15 cellular contexts compared by ENCODE assay signal in genomic region chr13:52009985-52010384, GRCh38. TPM values are rescaled to one million over a fixed set of nuclear protein-coding genes. Genes with fewer than 3 reads are reported as not detected.
A peak's percentile ranks its signal among the peaks of the same experiment; 100 is the strongest.
DNase-seq lines count a peak whose midpoint lies in the region; ATAC-seq and TF ChIP-seq lines count a peak whose summit lies in the region.
"Had no signal": no experiment of that assay in that cellular context is flagged by ENCODE, and none has a peak within 500 bp of the region (broad histone marks: within the 10 kb centered on the region; RNA-seq: fewer than 3 reads in every experiment).

No MANE protein-coding gene starts in this region.

- intact Hi-C loops in CD4-positive, alpha-beta memory T cell (cut with micrococcal nuclease): loop anchor here (5.0 kb wide), 3 partner anchors 68 to 188 kb away; no protein-coding TSS in a partner anchor
- intact Hi-C loops in natural killer cell (cut with micrococcal nuclease): loop anchor here (5.0 kb wide), 1 partner anchor 428 kb away; the partner anchor contains the start of gene WDFY2

- POLR2A ChIA-PET in CD4-positive, alpha-beta memory T cell (lab: Charles Lee; ENCODE audit: partially characterized antibody): no interaction called here

- H3K9me3 Mint-ChIP-seq in CD4-positive, alpha-beta memory T cell: no peaks in the 10 kb centered on the region
- no peaks in the 10 kb centered on the region for H3K9me3 Mint-ChIP-seq in central memory CD8-positive, alpha-beta T cell
- no peaks in the 10 kb centered on the region for H3K9me3 Mint-ChIP-seq in natural killer cell

- CTCF ChIA-PET in CD4-positive, alpha-beta memory T cell (lab: Charles Lee; ENCODE audit: partially characterized antibody): interaction anchor here (1.2 to 1.5 kb wide), 2 partner anchors 114 to 441 kb away, joined by 3 read pairs; no protein-coding TSS in a partner anchor

- DNase-seq in CD4-positive, alpha-beta memory T cell: no peak
- DNase-seq in central memory CD8-positive, alpha-beta T cell (ENCODE audit: low spot score in 2 of 2): no peak
- no peak for DNase-seq in natural killer cell
- no peak for DNase-seq in hypothalamus (lab: John Stamatoyannopoulos, UW)
- no peak for DNase-seq in DMS79 (lab: John Stamatoyannopoulos, UW)
- no peak for DNase-seq in stimulated activated naive CD4-positive, alpha-beta T cell (lab: John Stamatoyannopoulos, UW)
- DNase-seq: cortex of kidney, DMS153, NCI-H187, NCI-H524, spleen, thyroid gland had no signal

- peaks cover 4 to 24% of the 10 kb centered on the region in 2 donors for H3K27me3 Mint-ChIP-seq in CD4-positive, alpha-beta memory T cell
- peaks cover 32% of the 10 kb centered on the region for H3K27me3 Mint-ChIP-seq in central memory CD8-positive, alpha-beta T cell
- peaks cover 34 to 43% of the 10 kb centered on the region in 2 donors for H3K27me3 Mint-ChIP-seq in natural killer cell (ENCODE audit: low read depth in 2 of 2)

- peaks cover 20% of the 10 kb centered on the region for H3K4me1 ChIP-seq in CD4-positive, alpha-beta memory T cell (ENCODE audit: insufficient read depth, low read length)
- no peaks in the 10 kb centered on the region; the same call in 1 of the 2 replicates for H3K4me1 ChIP-seq in HUES6 (ENCODE audit: control insufficient read depth, insufficient read depth, low read length)

- no peak for ATAC-seq in central memory CD8-positive, alpha-beta T cell (replicated peaks; ENCODE audit: extremely low read depth, poor library complexity, severe bottlenecking)
- no peak for ATAC-seq in natural killer cell
- no peak for ATAC-seq in HG03039 (IDR thresholded peaks at IDR 0.05; ENCODE audit: unreplicated experiment)

- H3K27me3 ChIP-seq in CD4-positive, alpha-beta memory T cell (ENCODE audit: insufficient read depth, low read length): peaks cover 8% of the 10 kb centered on the region
- H3K27me3 ChIP-seq in HUES6 (ENCODE audit: control insufficient read depth, insufficient read depth, low read length): peaks cover 28% of the 10 kb centered on the region
- H3K27me3 ChIP-seq: thyroid gland had no signal

- H3K27ac Mint-ChIP-seq in CD4-positive, alpha-beta memory T cell: no peak overlapping the region
- H3K27ac Mint-ChIP-seq in central memory CD8-positive, alpha-beta T cell (ENCODE audit: low read depth): no peak overlapping the region
- no peak overlapping the region for H3K27ac Mint-ChIP-seq in natural killer cell

- peaks cover 7 to 27% (median 16%) of the 10 kb centered on the region in 4 donors for H3K4me1 Mint-ChIP-seq in CD4-positive, alpha-beta memory T cell
- peaks cover 26% of the 10 kb centered on the region for H3K4me1 Mint-ChIP-seq in central memory CD8-positive, alpha-beta T cell
- H3K4me1 Mint-ChIP-seq in natural killer cell: peaks cover 21 to 23% of the 10 kb centered on the region in 2 donors

- no peak overlapping the region for H3K27ac ChIP-seq in CD4-positive, alpha-beta memory T cell (ENCODE audit: low read depth, low read length)
- H3K27ac ChIP-seq in HUES6 (ENCODE audit: low read depth, low read length): no peak overlapping the region
- H3K27ac ChIP-seq: SJSA1, spleen, thyroid gland had no signal

- H3K36me3 Mint-ChIP-seq in CD4-positive, alpha-beta memory T cell: peaks cover 0 to 8% of the 10 kb centered on the region in 2 donors
- peaks cover 11% of the 10 kb centered on the region for H3K36me3 Mint-ChIP-seq in central memory CD8-positive, alpha-beta T cell (ENCODE audit: insufficient read depth)
- no peaks in the 10 kb centered on the region for H3K36me3 Mint-ChIP-seq in natural killer cell

- H3K4me3 Mint-ChIP-seq in CD4-positive, alpha-beta memory T cell: peak overlapping the region in 7 of 8 donors; percentile 2 to 96 (median 45)
- H3K4me3 Mint-ChIP-seq in central memory CD8-positive, alpha-beta T cell: peak overlapping the region; percentile 93
- H3K4me3 Mint-ChIP-seq in natural killer cell: peak overlapping the region; percentile 99

- H3K36me3 ChIP-seq in CD4-positive, alpha-beta memory T cell (ENCODE audit: insufficient read depth, low read length): no peaks in the 10 kb centered on the region
- no peaks in the 10 kb centered on the region for H3K36me3 ChIP-seq in HUES6 (ENCODE audit: control insufficient read depth, insufficient read depth, low read length)
- H3K36me3 ChIP-seq: SJSA1, thyroid gland had no signal

- H3K9ac ChIP-seq in HUES6 (ENCODE audit: low read length): no peak overlapping the region

- H3K4me3 ChIP-seq in CD4-positive, alpha-beta memory T cell (ENCODE audit: low read length in 2 of 2): no peak overlapping the region
- peak overlapping the region; percentile 97; the same call in 1 of the 2 replicates for H3K4me3 ChIP-seq in HUES6 (ENCODE audit: low read depth, low read length)
- H3K4me3 ChIP-seq: SJSA1, thyroid gland had no signal

- TF ChIP-seq CTCF in natural killer cell (IDR thresholded peaks at IDR 0.05): no peak

- no peaks in the 10 kb centered on the region for H3K9me3 ChIP-seq in CD4-positive, alpha-beta memory T cell (ENCODE audit: control insufficient read depth in 1 of 2, low read length in 2 of 2)
- peaks cover 8% of the 10 kb centered on the region; the same call in 1 of the 2 replicates for H3K9me3 ChIP-seq in HUES6 (ENCODE audit: control insufficient read depth, insufficient read depth, low read depth, low read length)
- H3K9me3 ChIP-seq: SJSA1, spleen, thyroid gland had no signal

RNA-seq across cellular contexts. Expression of gene ATP7B, which starts 1.3 kb away (rescaled TPM):
- total RNA-seq in CD4-positive, alpha-beta memory T cell: 1 to 10 TPM in 1 of 2 experiments, under 1 TPM in 1; 0.97 to 1.4 TPM
- under 1 TPM; 0.28 to 0.77 TPM for polyA plus RNA-seq in CD4-positive, alpha-beta memory T cell
- total RNA-seq in natural killer cell: under 1 TPM; 0.45 to 0.64 (median 0.58) TPM

RNA-seq across cellular contexts. Expression of gene ALG11, which starts 2.2 kb away (rescaled TPM):
- total RNA-seq in CD4-positive, alpha-beta memory T cell: 10 to 100 TPM; 37.2 to 42.2 TPM
- polyA plus RNA-seq in CD4-positive, alpha-beta memory T cell: 10 to 100 TPM; 23.3 to 25.8 TPM
- total RNA-seq in natural killer cell: 10 to 100 TPM; 30.8 to 35.8 (median 35.2) TPM

RNA-seq across cellular contexts. Expression of gene UTP14C, which starts 14.5 kb away (rescaled TPM):
- total RNA-seq in CD4-positive, alpha-beta memory T cell: 10 to 100 TPM; 15.7 to 16.1 TPM
- 1 to 10 TPM; 1.9 to 2.8 TPM for polyA plus RNA-seq in CD4-positive, alpha-beta memory T cell
- total RNA-seq in natural killer cell: 1 to 10 TPM; 6.2 to 9.8 (median 7.0) TPM

Comparison
In these comparisons a context has a peak if more than half of its experiments do, and no peak if none do; other contexts are left out.
1. H3K4me3 Mint-ChIP-seq: peak in every context shown above with its lines; median percentile 99 in natural killer cell; 93 in central memory CD8-positive, alpha-beta T cell; 45 in CD4-positive, alpha-beta memory T cell.